8 cellular contexts compared by ENCODE assay signal in genomic region chr17:7915611-7916382, GRCh38. TPM values are rescaled to one million over a fixed set of nuclear protein-coding genes. Genes with fewer than 3 reads are reported as not detected.
A peak's percentile ranks its signal among the peaks of the same experiment; 100 is the strongest.
DNase-seq lines count a peak whose midpoint lies in the region; ATAC-seq and TF ChIP-seq lines count a peak whose summit lies in the region.

Gene RNF227 (minus strand): TSS chr17:7916289. CDS start chr17:7916195, 94 bp downstream.

- H3K4me1 Mint-ChIP-seq in activated naive CD4-positive, alpha-beta T cell treated with anti-CD3 and anti-CD28 coated beads, Interleukin-2, amount 50 U/mL, for 24 hours = peaks cover 38% of the 10 kb centered on the region

- no peaks in the 10 kb centered on the region for H3K27me3 Mint-ChIP-seq in activated naive CD4-positive, alpha-beta T cell treated with anti-CD3 and anti-CD28 coated beads, Interleukin-2, amount 50 U/mL, for 24 hours

- TF ChIP-seq CTCF in HFF-Myc (IDR thresholded peaks at IDR 0.05; ENCODE audit: low read depth, low read length, missing control alignments) = no peak
- TF ChIP-seq CTCF in omental fat pad (IDR thresholded peaks at IDR 0.05) = no peak

- peak within 1 kb of the TSS; percentile 94 for H3K27ac Mint-ChIP-seq in activated naive CD4-positive, alpha-beta T cell treated with anti-CD3 and anti-CD28 coated beads, Interleukin-2, amount 50 U/mL, for 24 hours

- H3K9me3 Mint-ChIP-seq in activated naive CD4-positive, alpha-beta T cell treated with anti-CD3 and anti-CD28 coated beads, Interleukin-2, amount 50 U/mL, for 24 hours = no peaks in the 10 kb centered on the region

- H3K27ac ChIP-seq in SK-N-MC = peak within 1 kb of the TSS; percentile 81
- H3K27ac ChIP-seq in temporal lobe (ENCODE audit: low read depth, low read length) = peak within 1 kb of the TSS; percentile 94

- H3K9ac ChIP-seq in SK-N-MC (ENCODE audit: insufficient read length) = peak within 1 kb of the TSS; percentile 68

- peak within 1 kb of the TSS; percentile 58 for H3K4me3 ChIP-seq in HFF-Myc (replicated peaks; ENCODE audit: low read depth, low read length)
- peak within 1 kb of the TSS; percentile 74 for H3K4me3 ChIP-seq in SK-N-MC

- peak; percentile 72 for ATAC-seq in omental fat pad (ENCODE audit: low FRiP score)

- H3K9me3 ChIP-seq in SK-N-MC (ENCODE audit: low read depth, low read length) = no peaks in the 10 kb centered on the region

- DNase-seq in ELR (ENCODE audit: low read depth) (peak; percentile 96), HFF-Myc (ENCODE audit: extremely low read depth, low read depth) (peak; percentile 87), NCI-H1048 (lab: John Stamatoyannopoulos, UW) (peak; percentile 89), SK-N-MC (ENCODE audit: low read depth, low spot score) (peak; percentile 85), glomerular endothelial cell (ENCODE audit: extremely low read depth, low read depth, low spot score) (peak; percentile 51), omental fat pad (ENCODE audit: low spot score) (peak; percentile 83)

- peak within 1 kb of the TSS; percentile 93 for H3K4me3 Mint-ChIP-seq in activated naive CD4-positive, alpha-beta T cell treated with anti-CD3 and anti-CD28 coated beads, Interleukin-2, amount 50 U/mL, for 24 hours

- peaks cover 1% of the 10 kb centered on the region for H3K36me3 Mint-ChIP-seq in activated naive CD4-positive, alpha-beta T cell treated with anti-CD3 and anti-CD28 coated beads, Interleukin-2, amount 50 U/mL, for 24 hours

- H3K36me3 ChIP-seq in SK-N-MC (ENCODE audit: insufficient read depth, low read length) = peaks cover 18% of the 10 kb centered on the region

RNA-seq across cellular contexts. Expression of gene RNF227, which starts in this region (rescaled TPM):
- total RNA-seq in glomerular endothelial cell (0.64 and 1.2 TPM in 2 replicates), omental fat pad (10 to 100 TPM in 2 of 4 donors, 1 to 10 TPM in 2; 4.1 to 19.1 (median 9.7) TPM), temporal lobe (10.8 TPM)

Comparison
In these comparisons a context has a peak if more than half of its experiments do, and no peak if none do; other contexts are left out.
1. Peak in every context shown above with its lines: DNase-seq, ATAC-seq, H3K4me3 ChIP-seq and H3K27ac ChIP-seq.